ENCODE assay signal across 17 cellular contexts in the genomic region with DNA sequence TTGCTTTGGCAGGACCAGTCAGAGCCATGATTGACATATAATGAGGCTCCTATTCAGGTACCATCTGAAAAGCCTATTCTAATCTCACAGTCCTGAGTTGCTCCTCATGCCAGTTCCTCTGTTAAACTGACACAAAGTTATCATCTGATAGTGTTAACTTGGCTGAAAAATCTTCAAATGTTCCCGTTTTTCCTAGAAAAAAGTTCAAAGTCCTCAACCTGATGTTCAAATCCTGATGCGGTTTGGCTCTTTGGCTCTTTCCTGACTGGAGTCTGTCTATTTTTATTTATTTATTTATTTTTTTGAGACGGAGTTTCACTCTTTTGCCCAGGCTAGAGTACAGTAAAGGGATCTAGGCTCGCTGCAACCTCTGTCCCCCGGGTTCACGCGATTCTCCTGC.
"Had no signal": no experiment of that assay in that cellular context is flagged by ENCODE, and none has a peak within 500 bp of the region (broad histone marks: within the 10 kb centered on the region; RNA-seq: fewer than 3 reads in every experiment).

No MANE protein-coding gene starts in this region.

- H3K27ac Mint-ChIP-seq: immature natural killer cell, mesothelial cell of epicardium had no signal

- H3K4me1 Mint-ChIP-seq: immature natural killer cell, mesothelial cell of epicardium had no signal

- H3K36me3 Mint-ChIP-seq: immature natural killer cell had no signal

- H3K4me3 Mint-ChIP-seq: immature natural killer cell, mesothelial cell of epicardium had no signal

- DNase-seq: dermis blood vessel endothelial cell; dorsolateral prefrontal cortex; effector CD4-positive, alpha-beta T cell; effector memory CD4-positive, alpha-beta T cell; foreskin keratinocyte; heart left ventricle; hypothalamus; immature natural killer cell; islet precursor cell; kidney; kidney glomerular epithelial cell; left ventricle myocardium inferior; lower lobe of right lung; mesenchymal stem cell; mucosa of descending colon had no signal

- ATAC-seq: foreskin keratinocyte, gastroesophageal sphincter, heart left ventricle, lower lobe of right lung, mucosa of descending colon had no signal
